21 cellular contexts compared by ENCODE assay signal in genomic region chr3:194382196-194382891, GRCh38. TPM values are rescaled to one million over a fixed set of nuclear protein-coding genes. Genes with fewer than 3 reads are reported as not detected.
"Had no signal": no experiment of that assay in that cellular context is flagged by ENCODE, and none has a peak within 500 bp of the region (broad histone marks: within the 10 kb centered on the region; RNA-seq: fewer than 3 reads in every experiment).

No MANE protein-coding gene starts in this region.

- H3K4me1 ChIP-seq: SJCRH30 had no signal

- H3K27ac Mint-ChIP-seq: activated CD4-positive, alpha-beta T cell treated with anti-CD3 and anti-CD28 coated beads, Interleukin-2, amount 10 ng/mL, durations not matched to agents 7 days and 5 days; activated naive CD4-positive, alpha-beta T cell treated with anti-CD3 and anti-CD28 coated beads, Interleukin-2, amount 10 ng/mL, durations not matched to agents 7 days and 5 days; activated T-helper 1 cell treated with anti-CD3 and anti-CD28 coated beads, Interleukin-12 subunit alpha, Interleukin-12 subunit beta, Interleukin-2, Interleukin-4 antibody, amounts not matched to agents 30 ng/mL and 10 ng/mL and 1 ng/mL, durations not matched to agents 14 hours and 24 hours and 36 hours; stimulated activated effector memory CD8-positive, alpha-beta T cell treated with anti-CD3 and anti-CD28 coated beads, Interleukin-12 subunit alpha, Interleukin-12 subunit beta, amount 100 ng/mL, for 72 hours had no signal

- H3K9me3 ChIP-seq: SJCRH30, tibial nerve had no signal

- ATAC-seq: stimulated activated effector memory CD8-positive, alpha-beta T cell treated with anti-CD3 and anti-CD28 coated beads, Interleukin-12 subunit alpha, Interleukin-12 subunit beta, amount 100 ng/mL, for 72 hours had no signal

- H3K27me3 ChIP-seq: SJCRH30 had no signal

- H3K27ac ChIP-seq: dorsolateral prefrontal cortex, SJCRH30, tibial nerve had no signal

- H3K4me3 Mint-ChIP-seq: activated CD4-positive, alpha-beta T cell treated with anti-CD3 and anti-CD28 coated beads, Interleukin-2, amount 10 ng/mL, durations not matched to agents 7 days and 5 days; activated naive CD4-positive, alpha-beta T cell treated with anti-CD3 and anti-CD28 coated beads, Interleukin-2, amount 10 ng/mL, durations not matched to agents 7 days and 5 days; activated T-helper 1 cell treated with anti-CD3 and anti-CD28 coated beads, Interleukin-12 subunit alpha, Interleukin-12 subunit beta, Interleukin-2, Interleukin-4 antibody, amounts not matched to agents 30 ng/mL and 10 ng/mL and 1 ng/mL, durations not matched to agents 14 hours and 24 hours and 36 hours; stimulated activated effector memory CD8-positive, alpha-beta T cell treated with anti-CD3 and anti-CD28 coated beads, Interleukin-12 subunit alpha, Interleukin-12 subunit beta, amount 100 ng/mL, for 72 hours had no signal

- H3K9me3 Mint-ChIP-seq: activated CD4-positive, alpha-beta T cell treated with anti-CD3 and anti-CD28 coated beads, Interleukin-2, amount 10 ng/mL, durations not matched to agents 7 days and 5 days; activated naive CD4-positive, alpha-beta T cell treated with anti-CD3 and anti-CD28 coated beads, Interleukin-2, amount 10 ng/mL, durations not matched to agents 7 days and 5 days; activated T-helper 1 cell treated with anti-CD3 and anti-CD28 coated beads, Interleukin-12 subunit alpha, Interleukin-12 subunit beta, Interleukin-2, Interleukin-4 antibody, amounts not matched to agents 30 ng/mL and 10 ng/mL and 1 ng/mL, durations not matched to agents 14 hours and 24 hours and 36 hours; stimulated activated effector memory CD8-positive, alpha-beta T cell treated with anti-CD3 and anti-CD28 coated beads, Interleukin-12 subunit alpha, Interleukin-12 subunit beta, amount 100 ng/mL, for 72 hours had no signal

- H3K4me1 Mint-ChIP-seq: activated CD4-positive, alpha-beta T cell treated with anti-CD3 and anti-CD28 coated beads, Interleukin-2, amount 10 ng/mL, durations not matched to agents 7 days and 5 days; activated naive CD4-positive, alpha-beta T cell treated with anti-CD3 and anti-CD28 coated beads, Interleukin-2, amount 10 ng/mL, durations not matched to agents 7 days and 5 days; stimulated activated effector memory CD8-positive, alpha-beta T cell treated with anti-CD3 and anti-CD28 coated beads, Interleukin-12 subunit alpha, Interleukin-12 subunit beta, amount 100 ng/mL, for 72 hours had no signal

- H3K36me3 Mint-ChIP-seq: activated naive CD4-positive, alpha-beta T cell treated with anti-CD3 and anti-CD28 coated beads, Interleukin-2, amount 10 ng/mL, durations not matched to agents 7 days and 5 days; stimulated activated effector memory CD8-positive, alpha-beta T cell treated with anti-CD3 and anti-CD28 coated beads, Interleukin-12 subunit alpha, Interleukin-12 subunit beta, amount 100 ng/mL, for 72 hours had no signal

- H3K36me3 ChIP-seq: SJCRH30, tibial nerve had no signal

- H3K4me3 ChIP-seq: SJCRH30, tibial nerve had no signal

- DNase-seq: activated CD4-positive, alpha-beta T cell treated with anti-CD3 and anti-CD28 coated beads, Interleukin-2, amount 10 ng/mL, durations not matched to agents 7 days and 5 days; activated CD4-positive, CD25-positive, alpha-beta regulatory T cell; activated CD8-positive, alpha-beta memory T cell treated with anti-CD3 and anti-CD28 coated beads, Interleukin-2, amount 50 U/mL, for 48 hours; foreskin fibroblast; SJCRH30; stimulated activated CD4-positive, alpha-beta T cell treated with anti-CD3 and anti-CD28 coated beads, Interleukin-12 subunit alpha, Interleukin-12 subunit beta, amount 100 ng/mL, for 4 hours; stimulated activated CD4-positive, alpha-beta T cell treated with anti-CD3 and anti-CD28 coated beads, Interleukin-2, amount 100 ng/mL, for 24 hours; T-helper 2 cell had no signal

RNA-seq across cellular contexts. Expression of gene LRRC15, which starts 12.8 kb away (rescaled TPM):
- total RNA-seq: activated CD4-positive, alpha-beta T cell treated with anti-CD3 and anti-CD28 coated beads, Interleukin-2, amount 10 ng/mL, durations not matched to agents 7 days and 5 days; activated T-helper 1 cell treated with anti-CD3 and anti-CD28 coated beads, Interleukin-12 subunit alpha, Interleukin-12 subunit beta, Interleukin-2, Interleukin-4 antibody, amounts not matched to agents 30 ng/mL and 10 ng/mL and 1 ng/mL, durations not matched to agents 14 hours and 24 hours and 36 hours; bronchial epithelial cell; kidney epithelial cell; pulmonary artery endothelial cell; tibial nerve had no signal
- polyA plus RNA-seq: neural cell had no signal

RNA-seq across cellular contexts. Expression of gene GP5, which starts 16.7 kb away (rescaled TPM):
- total RNA-seq: astrocyte, chondrocyte, osteocyte, SJCRH30, subcutaneous adipose tissue, tibial nerve had no signal

RNA-seq across cellular contexts. Expression of gene CPN2, which starts 31.2 kb away (rescaled TPM):
- total RNA-seq: activated CD4-positive, alpha-beta T cell treated with anti-CD3 and anti-CD28 coated beads, Interleukin-2, amount 10 ng/mL, durations not matched to agents 7 days and 5 days; activated T-helper 1 cell treated with anti-CD3 and anti-CD28 coated beads, Interleukin-12 subunit alpha, Interleukin-12 subunit beta, Interleukin-2, Interleukin-4 antibody, amounts not matched to agents 30 ng/mL and 10 ng/mL and 1 ng/mL, durations not matched to agents 14 hours and 24 hours and 36 hours; astrocyte; bronchial epithelial cell; chondrocyte; dorsolateral prefrontal cortex; kidney epithelial cell; osteocyte; pulmonary artery endothelial cell; SJCRH30; tibial nerve had no signal
- polyA plus RNA-seq: neural cell had no signal
